In the genomic region with DNA sequence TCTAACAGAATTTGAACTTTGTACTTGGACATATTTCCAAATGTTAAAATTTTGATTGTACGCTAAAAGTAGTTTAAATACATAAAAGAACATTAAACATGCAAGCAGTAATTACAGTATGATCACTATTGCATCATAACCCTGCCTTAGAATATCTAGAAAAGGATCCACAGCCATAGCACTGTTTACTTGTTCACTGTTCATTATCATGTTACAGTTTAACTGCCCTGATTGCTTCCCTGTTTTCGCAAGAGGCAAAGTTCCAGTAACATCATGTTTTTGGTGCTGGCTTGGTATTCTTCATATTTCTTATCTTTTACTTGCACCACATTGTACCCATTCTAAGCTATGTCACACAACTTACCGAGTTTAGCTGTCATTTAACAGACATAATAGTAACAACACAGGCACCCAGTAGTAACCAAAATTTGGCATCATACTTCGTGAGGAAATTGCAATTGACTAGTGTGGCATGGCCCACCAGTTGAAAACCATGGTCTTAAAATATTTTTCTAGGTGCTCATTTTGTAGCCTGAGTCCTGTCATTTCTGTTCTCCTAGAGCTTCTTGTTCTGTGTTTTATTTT, we compare ENCODE assay signal across 1 cellular context.
TF ChIP-seq lines count a peak whose summit lies in the region.

No MANE protein-coding gene starts in this region.

TF ChIP-seq in HepG2, 621 proteins besides CTCF, POLR2A, EP300 and RAD21 (continued from another document and continues in another):
- TF ChIP-seq, protein P1, sequence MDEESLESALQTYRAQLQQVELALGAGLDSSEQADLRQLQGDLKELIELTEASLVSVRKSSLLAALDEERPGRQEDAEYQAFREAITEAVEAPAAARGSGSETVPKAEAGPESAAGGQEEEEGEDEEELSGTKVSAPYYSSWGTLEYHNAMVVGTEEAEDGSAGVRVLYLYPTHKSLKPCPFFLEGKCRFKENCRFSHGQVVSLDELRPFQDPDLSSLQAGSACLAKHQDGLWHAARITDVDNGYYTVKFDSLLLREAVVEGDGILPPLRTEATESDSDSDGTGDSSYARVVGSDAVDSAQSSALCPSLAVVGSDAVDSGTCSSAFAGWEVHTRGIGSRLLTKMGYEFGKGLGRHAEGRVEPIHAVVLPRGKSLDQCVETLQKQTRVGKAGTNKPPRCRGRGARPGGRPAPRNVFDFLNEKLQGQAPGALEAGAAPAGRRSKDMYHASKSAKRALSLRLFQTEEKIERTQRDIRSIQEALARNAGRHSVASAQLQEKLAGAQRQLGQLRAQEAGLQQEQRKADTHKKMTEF (CRISPR knock-in tag; IDR thresholded peaks at IDR 0.05), result peak; percentile 55; the same call in 1 of the 2 replicates
- 0 out of 2 replicates have a peak, but pooled peaks have one; percentile 40 for TF ChIP-seq ZNF264 (CRISPR knock-in tag; IDR thresholded peaks at IDR 0.05)
- no peak for TF ChIP-seq ZNF282 (IDR thresholded peaks at IDR 0.05; ENCODE audit: partially characterized antibody)
- TF ChIP-seq ELF3 (CRISPR knock-in tag; IDR thresholded peaks at IDR 0.05), result peak; percentile 92
- TF ChIP-seq ATF2 (CRISPR knock-in tag; IDR thresholded peaks at IDR 0.05), result peak; percentile 63
- peak; percentile 71 for TF ChIP-seq HDAC2 (CRISPR knock-in tag; IDR thresholded peaks at IDR 0.05)
- peak; percentile 99 for TF ChIP-seq CEBPG (CRISPR knock-in tag; IDR thresholded peaks at IDR 0.05)
- no peak for TF ChIP-seq TFDP1 (CRISPR knock-in tag; IDR thresholded peaks at IDR 0.05; ENCODE audit: borderline replicate concordance)
- TF ChIP-seq TMF1 (CRISPR knock-in tag; IDR thresholded peaks at IDR 0.05; ENCODE audit: low read depth), result no peak
- TF ChIP-seq HIC2 (CRISPR knock-in tag; IDR thresholded peaks at IDR 0.05; ENCODE audit: low read depth), result no peak
- no peak for TF ChIP-seq RBM22 (optimal IDR thresholded peaks at IDR 0.05; ENCODE audit: low read length)
- 0 out of 2 replicates have a peak, but pooled peaks have one; percentile 51 for TF ChIP-seq HMG20B (CRISPR knock-in tag; conservative IDR thresholded peaks at IDR 0.05)
- TF ChIP-seq HMGXB3 (CRISPR knock-in tag; IDR thresholded peaks at IDR 0.05; ENCODE audit: borderline replicate concordance), result 0 out of 2 replicates have a peak, but pooled peaks have one; percentile 29
- TF ChIP-seq ZNF121 (CRISPR knock-in tag; IDR thresholded peaks at IDR 0.05), result no peak
- TF ChIP-seq ZNF350 (CRISPR knock-in tag; IDR thresholded peaks at IDR 0.05; ENCODE audit: borderline replicate concordance, low read depth), result no peak
- TF ChIP-seq ZZZ3 (CRISPR knock-in tag; IDR thresholded peaks at IDR 0.05; ENCODE audit: borderline replicate concordance), result no peak
- 0 out of 2 replicates have a peak, but pooled peaks have one; percentile 44 for TF ChIP-seq ARID2 (CRISPR knock-in tag; IDR thresholded peaks at IDR 0.05; ENCODE audit: borderline replicate concordance)
- TF ChIP-seq SOX5 (CRISPR knock-in tag; IDR thresholded peaks at IDR 0.05; ENCODE audit: borderline replicate concordance), result peak; percentile 73; the same call in 1 of the 2 replicates
- TF ChIP-seq MED1 (CRISPR knock-in tag; IDR thresholded peaks at IDR 0.05), result no peak
- 0 out of 2 replicates have a peak, but pooled peaks have one; percentile 31 for TF ChIP-seq ZMYM2 (CRISPR knock-in tag; IDR thresholded peaks at IDR 0.05)
- TF ChIP-seq TOPORS (CRISPR knock-in tag; IDR thresholded peaks at IDR 0.05), result no peak
- TF ChIP-seq KMT2B (CRISPR knock-in tag; IDR thresholded peaks at IDR 0.05), result peak; percentile 15; the same call in 1 of the 2 replicates
- no peak for TF ChIP-seq ZNF124 (CRISPR knock-in tag; IDR thresholded peaks at IDR 0.05)
- no peak for TF ChIP-seq CCDC6 (CRISPR knock-in tag; IDR thresholded peaks at IDR 0.05)
- no peak for TF ChIP-seq SNRNP70 (IDR thresholded peaks at IDR 0.05; ENCODE audit: low read depth, low read length)
- TF ChIP-seq TBX2 (CRISPR knock-in tag; IDR thresholded peaks at IDR 0.05; ENCODE audit: borderline replicate concordance), result peak; percentile 33; the same call in 1 of the 2 replicates
- 0 out of 2 replicates have a peak, but pooled peaks have one; percentile 47 for TF ChIP-seq IRF2 (CRISPR knock-in tag; IDR thresholded peaks at IDR 0.05)
- no peak for TF ChIP-seq TCF7 (IDR thresholded peaks at IDR 0.05; ENCODE audit: low read depth)
- peak; percentile 86 for TF ChIP-seq HNF4A (CRISPR knock-in tag; IDR thresholded peaks at IDR 0.05)
- no peak for TF ChIP-seq ZNF430 (CRISPR knock-in tag; IDR thresholded peaks at IDR 0.05)
- no peak for TF ChIP-seq ZNF138 (CRISPR knock-in tag; IDR thresholded peaks at IDR 0.05; ENCODE audit: low read depth)
- TF ChIP-seq SIX4 (CRISPR knock-in tag; IDR thresholded peaks at IDR 0.05), result peak; percentile 90
- TF ChIP-seq, protein P2, sequence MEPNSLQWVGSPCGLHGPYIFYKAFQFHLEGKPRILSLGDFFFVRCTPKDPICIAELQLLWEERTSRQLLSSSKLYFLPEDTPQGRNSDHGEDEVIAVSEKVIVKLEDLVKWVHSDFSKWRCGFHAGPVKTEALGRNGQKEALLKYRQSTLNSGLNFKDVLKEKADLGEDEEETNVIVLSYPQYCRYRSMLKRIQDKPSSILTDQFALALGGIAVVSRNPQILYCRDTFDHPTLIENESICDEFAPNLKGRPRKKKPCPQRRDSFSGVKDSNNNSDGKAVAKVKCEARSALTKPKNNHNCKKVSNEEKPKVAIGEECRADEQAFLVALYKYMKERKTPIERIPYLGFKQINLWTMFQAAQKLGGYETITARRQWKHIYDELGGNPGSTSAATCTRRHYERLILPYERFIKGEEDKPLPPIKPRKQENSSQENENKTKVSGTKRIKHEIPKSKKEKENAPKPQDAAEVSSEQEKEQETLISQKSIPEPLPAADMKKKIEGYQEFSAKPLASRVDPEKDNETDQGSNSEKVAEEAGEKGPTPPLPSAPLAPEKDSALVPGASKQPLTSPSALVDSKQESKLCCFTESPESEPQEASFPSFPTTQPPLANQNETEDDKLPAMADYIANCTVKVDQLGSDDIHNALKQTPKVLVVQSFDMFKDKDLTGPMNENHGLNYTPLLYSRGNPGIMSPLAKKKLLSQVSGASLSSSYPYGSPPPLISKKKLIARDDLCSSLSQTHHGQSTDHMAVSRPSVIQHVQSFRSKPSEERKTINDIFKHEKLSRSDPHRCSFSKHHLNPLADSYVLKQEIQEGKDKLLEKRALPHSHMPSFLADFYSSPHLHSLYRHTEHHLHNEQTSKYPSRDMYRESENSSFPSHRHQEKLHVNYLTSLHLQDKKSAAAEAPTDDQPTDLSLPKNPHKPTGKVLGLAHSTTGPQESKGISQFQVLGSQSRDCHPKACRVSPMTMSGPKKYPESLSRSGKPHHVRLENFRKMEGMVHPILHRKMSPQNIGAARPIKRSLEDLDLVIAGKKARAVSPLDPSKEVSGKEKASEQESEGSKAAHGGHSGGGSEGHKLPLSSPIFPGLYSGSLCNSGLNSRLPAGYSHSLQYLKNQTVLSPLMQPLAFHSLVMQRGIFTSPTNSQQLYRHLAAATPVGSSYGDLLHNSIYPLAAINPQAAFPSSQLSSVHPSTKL (CRISPR knock-in tag; IDR thresholded peaks at IDR 0.05), result peak; percentile 85
- TF ChIP-seq NONO (IDR thresholded peaks at IDR 0.05), result no peak
- peak; percentile 64; the same call in 1 of the 2 replicates for TF ChIP-seq NONO (CRISPR knock-in tag; conservative IDR thresholded peaks at IDR 0.05)
- peak; percentile 94 for TF ChIP-seq ZNF629 (CRISPR knock-in tag; conservative IDR thresholded peaks at IDR 0.05)
- TF ChIP-seq SOX6 (IDR thresholded peaks at IDR 0.05), result no peak
- peak; percentile 76 for TF ChIP-seq SOX6 (CRISPR knock-in tag; IDR thresholded peaks at IDR 0.05)
- TF ChIP-seq HOXA7 (CRISPR knock-in tag; IDR thresholded peaks at IDR 0.05), result no peak
- no peak for TF ChIP-seq LCORL (IDR thresholded peaks at IDR 0.05)
- peak; percentile 66; the same call in 1 of the 2 replicates for TF ChIP-seq LCORL (CRISPR knock-in tag; IDR thresholded peaks at IDR 0.05)
- TF ChIP-seq ZNF558 (CRISPR knock-in tag; IDR thresholded peaks at IDR 0.05; ENCODE audit: borderline replicate concordance), result no peak
- no peak for TF ChIP-seq ZIK1 (CRISPR knock-in tag; IDR thresholded peaks at IDR 0.05; ENCODE audit: borderline replicate concordance, low read depth)
- no peak for TF ChIP-seq TEF (CRISPR knock-in tag; IDR thresholded peaks at IDR 0.05)
- TF ChIP-seq NFE2L1 (CRISPR knock-in tag; IDR thresholded peaks at IDR 0.05; ENCODE audit: borderline replicate concordance), result no peak
- TF ChIP-seq ZSCAN12 (CRISPR knock-in tag; IDR thresholded peaks at IDR 0.05), result no peak
- no peak for TF ChIP-seq MED8 (CRISPR knock-in tag; IDR thresholded peaks at IDR 0.05; ENCODE audit: insufficient replicate concordance)
- TF ChIP-seq MIER3 (CRISPR knock-in tag; IDR thresholded peaks at IDR 0.05; ENCODE audit: borderline replicate concordance), result peak; percentile 54; the same call in 1 of the 2 replicates
- no peak for TF ChIP-seq ZNF143 (CRISPR knock-in tag; IDR thresholded peaks at IDR 0.05)
- TF ChIP-seq NCOR1 (IDR thresholded peaks at IDR 0.05; ENCODE audit: borderline replicate concordance, low read length), result 0 out of 2 replicates have a peak, but pooled peaks have one; percentile 16
- TF ChIP-seq, protein P3, sequence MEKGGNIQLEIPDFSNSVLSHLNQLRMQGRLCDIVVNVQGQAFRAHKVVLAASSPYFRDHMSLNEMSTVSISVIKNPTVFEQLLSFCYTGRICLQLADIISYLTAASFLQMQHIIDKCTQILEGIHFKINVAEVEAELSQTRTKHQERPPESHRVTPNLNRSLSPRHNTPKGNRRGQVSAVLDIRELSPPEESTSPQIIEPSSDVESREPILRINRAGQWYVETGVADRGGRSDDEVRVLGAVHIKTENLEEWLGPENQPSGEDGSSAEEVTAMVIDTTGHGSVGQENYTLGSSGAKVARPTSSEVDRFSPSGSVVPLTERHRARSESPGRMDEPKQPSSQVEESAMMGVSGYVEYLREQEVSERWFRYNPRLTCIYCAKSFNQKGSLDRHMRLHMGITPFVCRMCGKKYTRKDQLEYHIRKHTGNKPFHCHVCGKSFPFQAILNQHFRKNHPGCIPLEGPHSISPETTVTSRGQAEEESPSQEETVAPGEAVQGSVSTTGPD (CRISPR knock-in tag; IDR thresholded peaks at IDR 0.05), result peak; percentile 73; the same call in 1 of the 2 replicates
- TF ChIP-seq PPARG (CRISPR knock-in tag; conservative IDR thresholded peaks at IDR 0.05), result peak; percentile 38; the same call in 1 of the 2 replicates
